In genomic region chr11:76600124-76600655, GRCh38 we compare ENCODE assay signal across 28 cellular contexts.
DNase-seq lines count a peak whose midpoint lies in the region; ATAC-seq lines count a peak whose summit lies in the region.
"Had no signal": no experiment of that assay in that cellular context is flagged by ENCODE, and none has a peak within 500 bp of the region (broad histone marks: within the 10 kb centered on the region; RNA-seq: fewer than 3 reads in every experiment).

No MANE protein-coding gene starts in this region.

- no peak for ATAC-seq in CD4-positive, CD25-positive, alpha-beta regulatory T cell (ENCODE audit: low read depth in 2 of 2)
- ATAC-seq in left lobe of liver = no peak
- ATAC-seq in HG03045 (IDR thresholded peaks at IDR 0.05; ENCODE audit: unreplicated experiment) = no peak
- ATAC-seq: GM12878 had no signal

- peaks cover 2 to 29% (median 13%) of the 10 kb centered on the region in 4 donors for H3K4me1 Mint-ChIP-seq in CD4-positive, CD25-positive, alpha-beta regulatory T cell
- H3K4me1 Mint-ChIP-seq: IgD-negative memory B cell had no signal

- H2AK5ac ChIP-seq in trophoblast cell (ENCODE audit: low read length) = no peak overlapping the region

- H3K9me3 ChIP-seq in CD4-positive, CD25-positive, alpha-beta regulatory T cell (ENCODE audit: control insufficient read depth in 2 of 2, low read length in 2 of 2) = no peaks in the 10 kb centered on the region
- no peaks in the 10 kb centered on the region for H3K9me3 ChIP-seq in trophoblast cell (ENCODE audit: insufficient read depth, low read depth, low read length)

- H3K4me2 ChIP-seq in trophoblast cell (ENCODE audit: low read length) = no peak overlapping the region
- H3K4me2 ChIP-seq: KMS-11 had no signal

- H3K4me3 ChIP-seq in CD4-positive, CD25-positive, alpha-beta regulatory T cell (ENCODE audit: low read depth, low read length) = no peak overlapping the region
- no peak overlapping the region for H3K4me3 ChIP-seq in trophoblast cell (ENCODE audit: low read depth, low read length)
- H3K4me3 ChIP-seq: GM12878, GM23248 had no signal

- no peak overlapping the region for H3K23ac ChIP-seq in trophoblast cell (ENCODE audit: low read length)

- H4K12ac ChIP-seq in trophoblast cell (ENCODE audit: low read depth, low read length) = no peak overlapping the region

- no peak overlapping the region for H3K4ac ChIP-seq in trophoblast cell (ENCODE audit: low read depth, low read length)

- no peak overlapping the region for H3K4me3 Mint-ChIP-seq in CD4-positive, CD25-positive, alpha-beta regulatory T cell
- H3K4me3 Mint-ChIP-seq: B cell; CD8-positive, alpha-beta memory T cell; H9; IgD-negative memory B cell had no signal

- WGBS in trophoblast cell (ENCODE audit: extremely low coverage, insufficient coverage, insufficient read length) = no CpG with 5 or more reads among the region's 10 CpGs

- peaks cover 0 to 3% (median 0%) of the 10 kb centered on the region in 7 donors for H3K9me3 Mint-ChIP-seq in CD4-positive, CD25-positive, alpha-beta regulatory T cell
- H3K9me3 Mint-ChIP-seq: CD8-positive, alpha-beta memory T cell; H9 had no signal

- H2BK5ac ChIP-seq in trophoblast cell (ENCODE audit: low read depth, low read length, poor library complexity) = no peak overlapping the region

- no peak overlapping the region for H2BK120ac ChIP-seq in trophoblast cell (ENCODE audit: insufficient read depth, low read length, poor library complexity)

- no peaks in the 10 kb centered on the region for H3K27me3 ChIP-seq in CD4-positive, CD25-positive, alpha-beta regulatory T cell (ENCODE audit: control insufficient read depth, insufficient read depth, low read length)
- H3K27me3 ChIP-seq in trophoblast cell (ENCODE audit: insufficient read depth, low read length) = no peaks in the 10 kb centered on the region

- no peak overlapping the region for H3K9ac ChIP-seq in trophoblast cell (ENCODE audit: low read length)
- H3K9ac ChIP-seq: GM23248, KMS-11 had no signal

- H3K27ac Mint-ChIP-seq in CD4-positive, CD25-positive, alpha-beta regulatory T cell = peak overlapping the region in 2 of 3 donors; percentile 16 to 71
- H3K27ac Mint-ChIP-seq: B cell; CD8-positive, alpha-beta memory T cell; H9; IgD-negative memory B cell had no signal

- DNase-seq in 8988T = peak; percentile 4
- no peak for DNase-seq in CD4-positive, CD25-positive, alpha-beta regulatory T cell
- peak; percentile 21 for DNase-seq in left lobe of liver (ENCODE audit: low spot score)
- no peak for DNase-seq in trophoblast cell
- no peak for DNase-seq in NCI-H69 (lab: John Stamatoyannopoulos, UW)
- DNase-seq in hepatic stellate cell (ENCODE audit: low spot score) = no peak
- DNase-seq: DMS 273 treated with DMSO at 0.1 percent for 48 hours, DMS79, EL, GDM1, GM23248, NCI-H1048, NCI-H1417, NCI-H1694, NCI-H2081, NCI-H2227 treated with DMSO at 0.1 percent for 48 hours, NCI-H526 treated with DMSO at 0.1 percent for 48 hours, RPMI8226, SHP77 had no signal

- no peaks in the 10 kb centered on the region for H3K27me3 Mint-ChIP-seq in CD4-positive, CD25-positive, alpha-beta regulatory T cell

- H3K14ac ChIP-seq in trophoblast cell (ENCODE audit: low read length) = no peak overlapping the region

- no peak overlapping the region for H3K18ac ChIP-seq in trophoblast cell (ENCODE audit: low read length)

- no peak overlapping the region for H2AFZ ChIP-seq in trophoblast cell (ENCODE audit: insufficient read depth, low read length, poor library complexity)
- H2AFZ ChIP-seq: GM23248 had no signal

- no peak overlapping the region for H3K27ac ChIP-seq in CD4-positive, CD25-positive, alpha-beta regulatory T cell (ENCODE audit: insufficient read depth, low read length, poor library complexity, severe bottlenecking)
- no peak overlapping the region for H3K27ac ChIP-seq in trophoblast cell (ENCODE audit: low read depth, low read length)
- H3K27ac ChIP-seq: C4-2B, GM23248, HL-60, KMS-11 had no signal

- no peak overlapping the region for H4K8ac ChIP-seq in trophoblast cell (ENCODE audit: low read depth, low read length)

- peaks cover 28% of the 10 kb centered on the region for H3K79me1 ChIP-seq in trophoblast cell (ENCODE audit: low read length)

- H2BK12ac ChIP-seq in trophoblast cell (ENCODE audit: low read length) = peak overlapping the region; percentile 87

- H3K36me3 ChIP-seq in CD4-positive, CD25-positive, alpha-beta regulatory T cell (ENCODE audit: control insufficient read depth, insufficient read depth, low read length) = no peaks in the 10 kb centered on the region
- no peaks in the 10 kb centered on the region for H3K36me3 ChIP-seq in trophoblast cell (ENCODE audit: control insufficient read depth in 1 of 2, insufficient read depth in 2 of 2, low read length in 2 of 2)

- H3K36me3 Mint-ChIP-seq in CD4-positive, CD25-positive, alpha-beta regulatory T cell = no peaks in the 10 kb centered on the region
- H3K36me3 Mint-ChIP-seq: CD8-positive, alpha-beta memory T cell; IgD-negative memory B cell had no signal

- peaks cover 10% of the 10 kb centered on the region for H3K4me1 ChIP-seq in CD4-positive, CD25-positive, alpha-beta regulatory T cell (ENCODE audit: control insufficient read depth, insufficient read depth, low read length, poor library complexity, severe bottlenecking)
- H3K4me1 ChIP-seq in trophoblast cell (ENCODE audit: control insufficient read depth in 1 of 2, insufficient read depth in 2 of 2, low read length in 2 of 2) = peaks cover 16 to 20% of the 10 kb centered on the region in 2 experiments

- peak overlapping the region; percentile 69 for H4K91ac ChIP-seq in trophoblast cell (ENCODE audit: low read depth, low read length)

- peaks cover 2% of the 10 kb centered on the region for H3K79me2 ChIP-seq in trophoblast cell (ENCODE audit: control insufficient read depth, insufficient read depth, low read length, poor library complexity)

Comparison
In these comparisons a context has a peak if more than half of its experiments do, and no peak if none do; other contexts are left out.
1. DNase-seq: peak in 8988T (single experiment) and left lobe of liver (single experiment); none in CD4-positive, CD25-positive, alpha-beta regulatory T cell (0 of 3), trophoblast cell (0 of 2), NCI-H69 (single experiment) and hepatic stellate cell (single experiment).